ENCODE assay signal across 8 cellular contexts in genomic region chr1:207867136-207868081, GRCh38. TPM values are rescaled to one million over a fixed set of nuclear protein-coding genes. Genes with fewer than 3 reads are reported as not detected.
DNase-seq lines count a peak whose midpoint lies in the region; ATAC-seq, FAIRE-seq and TF ChIP-seq lines count a peak whose summit lies in the region.

No MANE protein-coding gene starts in this region.

- FAIRE-seq in GM19239 (lab: Jason Lieb, UNC): peak; percentile 66

- no peaks in the 10 kb centered on the region for H3K27me3 Mint-ChIP-seq in activated T-cell treated with anti-CD3 and anti-CD28 coated beads, Interleukin-2, amount 50 U/mL, for 72 hours (ENCODE audit: low read depth)

- peak overlapping the region; percentile 91 to 92 for H3K4me3 Mint-ChIP-seq in activated T-cell treated with anti-CD3 and anti-CD28 coated beads, Interleukin-2, amount 50 U/mL, for 72 hours

- no peaks in the 10 kb centered on the region for H3K27me3 ChIP-seq in osteoblast (ENCODE audit: insufficient read depth, low read length)

- H3K36me3 ChIP-seq in osteoblast (ENCODE audit: insufficient read depth, low read length): peaks cover 23% of the 10 kb centered on the region

- H3K9me3 Mint-ChIP-seq in activated T-cell treated with anti-CD3 and anti-CD28 coated beads, Interleukin-2, amount 50 U/mL, for 72 hours: no peaks in the 10 kb centered on the region

- H3K79me2 ChIP-seq in osteoblast (ENCODE audit: insufficient read depth, low read length): peaks cover 38% of the 10 kb centered on the region

- H3K4me1 Mint-ChIP-seq in activated T-cell treated with anti-CD3 and anti-CD28 coated beads, Interleukin-2, amount 50 U/mL, for 72 hours (ENCODE audit: low read depth): peaks cover 82% of the 10 kb centered on the region

- H3K4me1 ChIP-seq in osteoblast (ENCODE audit: insufficient read depth, low read length): peaks cover 29% of the 10 kb centered on the region

- H3K9me3 ChIP-seq in osteoblast (ENCODE audit: low read depth, low read length): no peaks in the 10 kb centered on the region

- DNase-seq in GM19239 (ENCODE audit: insufficient read length, low spot score) (no peak), fibroblast of the aortic adventitia (ENCODE audit: low read depth) (peak; percentile 35), osteoblast (ENCODE audit: insufficient read length, low spot score, missing footprints) (no peak), NCI-H1105 treated with DMSO at 0.1 percent for 48 hours (lab: John Stamatoyannopoulos, UW) (no peak), DMS 273 treated with DMSO at 0.1 percent for 48 hours (lab: John Stamatoyannopoulos, UW) (no peak), amniotic stem cell (lab: John Stamatoyannopoulos, UW) (no peak)
- peak; percentile 24 to 32 for DNase-seq in activated T-cell treated with anti-CD3 and anti-CD28 coated beads, Interleukin-2, amount 50 U/mL, for 72 hours

- H2AFZ ChIP-seq in osteoblast (ENCODE audit: low read length): peak overlapping the region; percentile 89

- no peak for TF ChIP-seq CTCF in fibroblast of the aortic adventitia (IDR thresholded peaks at IDR 0.05; ENCODE audit: insufficient read depth, low read length)
- TF ChIP-seq CTCF in osteoblast (IDR thresholded peaks at IDR 0.05; ENCODE audit: extremely low read depth, low read depth, low read length): no peak

- H3K4me2 ChIP-seq in osteoblast (ENCODE audit: insufficient read depth, low read length): peak overlapping the region; percentile 82

- peaks cover 11 to 18% of the 10 kb centered on the region in 2 donors for H3K36me3 Mint-ChIP-seq in activated T-cell treated with anti-CD3 and anti-CD28 coated beads, Interleukin-2, amount 50 U/mL, for 72 hours (ENCODE audit: insufficient read depth in 2 of 2)

- peak; percentile 12 to 25 for ATAC-seq in activated T-cell treated with anti-CD3 and anti-CD28 coated beads, Interleukin-2, amount 50 U/mL, for 72 hours (replicated peaks in 1 of 2)
- ATAC-seq in GM18909 (IDR thresholded peaks at IDR 0.05; ENCODE audit: poor library complexity, unreplicated experiment): no peak

- H4K20me1 ChIP-seq in osteoblast (ENCODE audit: insufficient read depth, low read length): no peaks in the 10 kb centered on the region

- H3K4me3 ChIP-seq in fibroblast of the aortic adventitia (ENCODE audit: low read depth, low read length) (peak overlapping the region; percentile 82), osteoblast (ENCODE audit: insufficient read depth, low read length) (peak overlapping the region; percentile 92)

- H3K27ac Mint-ChIP-seq in activated T-cell treated with anti-CD3 and anti-CD28 coated beads, Interleukin-2, amount 50 U/mL, for 72 hours: peak overlapping the region; percentile 51

- H3K27ac ChIP-seq in osteoblast (ENCODE audit: low read depth, low read length): peak overlapping the region; percentile 74

RNA-seq across cellular contexts. Expression of gene CD34, which starts 43.5 kb away (rescaled TPM):
- total RNA-seq in activated T-cell treated with anti-CD3 and anti-CD28 coated beads, Interleukin-2, amount 50 U/mL, for 72 hours: under 1 TPM; 0.05 to 0.09 TPM
- total RNA-seq in fibroblast of the aortic adventitia (ENCODE audit: low replicate concordance): 0.27 and 4.8 TPM in 2 replicates
- under 0.01 and 0.36 TPM in 2 replicates for total RNA-seq in osteoblast

Comparison
In these comparisons a context has a peak if more than half of its experiments do, and no peak if none do; other contexts are left out.
1. DNase-seq: peak in activated T-cell treated with anti-CD3 and anti-CD28 coated beads, Interleukin-2, amount 50 U/mL, for 72 hours (2 of 2) and fibroblast of the aortic adventitia (single experiment); none in GM19239 (single experiment), osteoblast (single experiment), NCI-H1105 treated with DMSO at 0.1 percent for 48 hours (single experiment), DMS 273 treated with DMSO at 0.1 percent for 48 hours (single experiment) and amniotic stem cell (single experiment).